9 cellular contexts compared by ENCODE assay signal in the genomic region with DNA sequence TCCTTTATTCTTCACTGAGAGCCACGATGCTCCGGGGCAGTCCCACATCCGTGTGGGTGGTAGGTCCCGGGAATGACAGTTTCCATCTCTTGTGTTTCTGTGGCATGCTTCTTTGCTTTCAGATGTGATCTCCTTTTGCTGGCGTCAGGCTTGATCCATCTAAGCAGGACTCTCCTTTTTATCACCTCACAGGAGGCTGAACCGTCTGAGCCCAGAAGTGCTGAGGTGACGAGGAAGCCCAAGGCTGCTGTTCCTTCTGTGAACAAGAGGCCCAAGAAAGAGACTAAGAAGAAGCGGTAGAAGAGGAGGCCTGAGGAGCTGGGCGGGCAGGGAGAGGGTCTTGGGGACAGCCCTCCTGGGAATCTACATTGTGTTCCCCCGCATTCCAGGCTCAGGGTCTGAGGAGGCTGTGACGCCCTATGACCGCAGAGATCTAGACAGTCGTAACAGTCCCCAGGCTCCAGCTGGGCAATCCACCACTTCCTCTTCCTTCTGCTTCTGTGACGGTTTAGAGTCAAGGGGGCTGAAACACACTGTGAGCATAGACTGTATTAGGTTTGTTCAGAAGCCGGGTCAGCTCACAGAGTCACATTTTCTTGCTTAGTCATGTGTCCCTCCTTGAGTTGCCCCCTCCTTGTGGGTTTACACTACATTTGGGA. TPM values are rescaled to one million over a fixed set of nuclear protein-coding genes. Genes with fewer than 3 reads are reported as not detected.
DNase-seq lines count a peak whose midpoint lies in the region; ATAC-seq and TF ChIP-seq lines count a peak whose summit lies in the region.
"Had no signal": no experiment of that assay in that cellular context is flagged by ENCODE, and none has a peak within 500 bp of the region (broad histone marks: within the 10 kb centered on the region; RNA-seq: fewer than 3 reads in every experiment).

No MANE protein-coding gene starts in this region.

- ATAC-seq in HG03066 (IDR thresholded peaks at IDR 0.05; ENCODE audit: low read depth, unreplicated experiment), result peak; percentile 84
- ATAC-seq in T-helper 17 cell, result peak; percentile 85
- ATAC-seq in lower lobe of right lung, result peak; percentile 50 to 78

- DNase-seq in NCI-H2081 (lab: John Stamatoyannopoulos, UW) (peak; percentile 44 to 48), NCI-H2081 treated with DMSO at 0.1 percent for 48 hours (lab: John Stamatoyannopoulos, UW) (no peak), T-helper 17 cell (no peak), lower lobe of right lung (no peak), OCI-M2 (lab: John Stamatoyannopoulos, UW; ENCODE audit: unreplicated experiment) (no peak), NCI-H1930 (lab: John Stamatoyannopoulos, UW) (no peak), NCI-H510A (lab: John Stamatoyannopoulos, UW) (no peak)

- intact Hi-C loops in lower lobe of right lung (cut with DNase I), result no loop called here

- H3K4me1 ChIP-seq in lower lobe of right lung, result peaks cover 40% of the 10 kb centered on the region

- H3K27ac Mint-ChIP-seq in T-helper 17 cell, result peak overlapping the region; percentile 88

- peaks cover 43% of the 10 kb centered on the region for H3K36me3 ChIP-seq in lower lobe of right lung

- H3K4me3 ChIP-seq in lower lobe of right lung, result no peak overlapping the region

- H3K9me3 ChIP-seq in T-helper 17 cell (ENCODE audit: control insufficient read depth, low read length, poor library complexity, severe bottlenecking) (no peaks in the 10 kb centered on the region), lower lobe of right lung (no peaks in the 10 kb centered on the region)

- peak overlapping the region; percentile 77 for H3K27ac ChIP-seq in lower lobe of right lung

- no peaks in the 10 kb centered on the region for H3K27me3 ChIP-seq in lower lobe of right lung (ENCODE audit: low read depth)

- peaks cover 2% of the 10 kb centered on the region for H3K36me3 Mint-ChIP-seq in T-helper 17 cell (ENCODE audit: low read depth)

- no peak overlapping the region for H3K4me3 Mint-ChIP-seq in T-helper 17 cell

- peaks cover 26% of the 10 kb centered on the region for H3K4me1 Mint-ChIP-seq in T-helper 17 cell

- TF ChIP-seq CTCF in lower lobe of right lung (IDR thresholded peaks at IDR 0.05), result no peak

- H3K27me3 Mint-ChIP-seq in T-helper 17 cell, result no peaks in the 10 kb centered on the region

RNA-seq across cellular contexts. Expression of gene MANBAL, which starts 26.8 kb away (rescaled TPM):
- total RNA-seq in T-helper 17 cell (1 to 10 TPM; 3.6 to 4.9 TPM), lower lobe of right lung (28.2 TPM)

RNA-seq across cellular contexts. Expression of gene SRC, which starts 29.7 kb away (rescaled TPM):
- total RNA-seq in T-helper 17 cell, result 10 to 100 TPM in 1 of 2 donors, 1 to 10 TPM in 1; 6.2 to 22.8 TPM
- total RNA-seq in lower lobe of right lung, result 72.7 TPM

RNA-seq across cellular contexts. Expression of gene GHRH, which starts 54.6 kb away (rescaled TPM):
- total RNA-seq in T-helper 17 cell (not detected), lower lobe of right lung (not detected)
- total RNA-seq: T-helper 1 cell treated with Interleukin-12 subunit alpha and Interleukin-12 subunit beta and Interleukin-4 antibody, amounts not matched to agents 30 ng/mL and 1 ng/mL, for 36 hours had no signal

Comparison
In these comparisons a context has a peak if more than half of its experiments do, and no peak if none do; other contexts are left out.
1. DNase-seq: peak in NCI-H2081 (2 of 2); none in NCI-H2081 treated with DMSO at 0.1 percent for 48 hours (single experiment), T-helper 17 cell (0 of 3), lower lobe of right lung (single experiment), OCI-M2 (single experiment), NCI-H1930 (0 of 2) and NCI-H510A (single experiment).
2. Peak in every context shown above with its lines, with median percentiles within 50 percentile points of each other: ATAC-seq.